Comparison of ENCODE assay signal across 16 cellular contexts in genomic region chr20:39835040-39835842, GRCh38.
"Had no signal": no experiment of that assay in that cellular context is flagged by ENCODE, and none has a peak within 500 bp of the region (broad histone marks: within the 10 kb centered on the region; RNA-seq: fewer than 3 reads in every experiment).

No MANE protein-coding gene starts in this region.

- H3K27ac ChIP-seq: epithelial cell of prostate, ovary, SJSA1, upper lobe of right lung, WERI-Rb-1 had no signal

- H3K36me3 Mint-ChIP-seq: activated naive CD8-positive, alpha-beta T cell treated with anti-CD3 and anti-CD28 coated beads, Interleukin-2, amount 10 ng/mL, durations not matched to agents 7 days and 5 days; stimulated activated naive B cell treated with anti-CD40 and anti-IgM and Interleukin-4, amounts not matched to agents 10 μg/mL and 1 μg/mL and 100 μg/mL, for 72 hours had no signal

- DNase-seq: activated CD4-positive, alpha-beta T cell treated with anti-CD3 and anti-CD28 coated beads for 36 hours; activated CD8-positive, alpha-beta memory T cell treated with anti-CD3 and anti-CD28 coated beads, Interleukin-2, amount 50 U/mL, for 4 hours; activated CD8-positive, alpha-beta T cell treated with anti-CD3 and anti-CD28 coated beads for 36 hours; activated gamma-delta T cell treated with Interleukin-2 at 50 U/mL for 16 hours; activated naive CD8-positive, alpha-beta T cell treated with anti-CD3 and anti-CD28 coated beads, Interleukin-2, amount 10 ng/mL, durations not matched to agents 7 days and 5 days; activated T-cell treated with anti-CD3 and anti-CD28 coated beads, Interleukin-2, amount 50 U/mL, for 72 hours; retina; small intestine; stimulated activated naive B cell treated with anti-CD40 and anti-IgM and Interleukin-4, amounts not matched to agents 10 μg/mL and 1 μg/mL and 100 μg/mL, for 72 hours; SW 1271; upper lobe of right lung; WERI-Rb-1 had no signal

- H3K9me3 ChIP-seq: ovary, SJSA1, upper lobe of right lung had no signal

- ATAC-seq: activated CD4-positive, alpha-beta T cell treated with anti-CD3 and anti-CD28 coated beads for 36 hours; activated CD8-positive, alpha-beta T cell treated with anti-CD3 and anti-CD28 coated beads for 36 hours; activated T-cell treated with anti-CD3 and anti-CD28 coated beads, Interleukin-2, amount 50 U/mL, for 72 hours; stimulated activated naive B cell treated with anti-CD40 and anti-IgM and Interleukin-4, amounts not matched to agents 10 μg/mL and 1 μg/mL and 100 μg/mL, for 72 hours; upper lobe of right lung had no signal

- H3K27me3 ChIP-seq: ovary, SJSA1, upper lobe of right lung had no signal

- FAIRE-seq: colon, small intestine had no signal

- H3K4me3 ChIP-seq: ovary, SJSA1, upper lobe of right lung had no signal

- H3K27ac Mint-ChIP-seq: activated CD4-positive, alpha-beta T cell treated with anti-CD3 and anti-CD28 coated beads for 36 hours; activated CD8-positive, alpha-beta T cell treated with anti-CD3 and anti-CD28 coated beads for 36 hours; activated naive CD8-positive, alpha-beta T cell treated with anti-CD3 and anti-CD28 coated beads, Interleukin-2, amount 10 ng/mL, durations not matched to agents 7 days and 5 days; activated T-cell treated with anti-CD3 and anti-CD28 coated beads, Interleukin-2, amount 50 U/mL, for 72 hours; stimulated activated naive B cell treated with anti-CD40 and anti-IgM and Interleukin-4, amounts not matched to agents 10 μg/mL and 1 μg/mL and 100 μg/mL, for 72 hours had no signal

- H3K4me1 ChIP-seq: SJSA1, upper lobe of right lung had no signal

- H3K36me3 ChIP-seq: ovary, SJSA1, upper lobe of right lung, WERI-Rb-1 had no signal

- H3K9me3 Mint-ChIP-seq: activated CD8-positive, alpha-beta T cell treated with anti-CD3 and anti-CD28 coated beads for 36 hours; activated naive CD8-positive, alpha-beta T cell treated with anti-CD3 and anti-CD28 coated beads, Interleukin-2, amount 10 ng/mL, durations not matched to agents 7 days and 5 days had no signal
